15 cellular contexts compared by ENCODE assay signal in the genomic region with DNA sequence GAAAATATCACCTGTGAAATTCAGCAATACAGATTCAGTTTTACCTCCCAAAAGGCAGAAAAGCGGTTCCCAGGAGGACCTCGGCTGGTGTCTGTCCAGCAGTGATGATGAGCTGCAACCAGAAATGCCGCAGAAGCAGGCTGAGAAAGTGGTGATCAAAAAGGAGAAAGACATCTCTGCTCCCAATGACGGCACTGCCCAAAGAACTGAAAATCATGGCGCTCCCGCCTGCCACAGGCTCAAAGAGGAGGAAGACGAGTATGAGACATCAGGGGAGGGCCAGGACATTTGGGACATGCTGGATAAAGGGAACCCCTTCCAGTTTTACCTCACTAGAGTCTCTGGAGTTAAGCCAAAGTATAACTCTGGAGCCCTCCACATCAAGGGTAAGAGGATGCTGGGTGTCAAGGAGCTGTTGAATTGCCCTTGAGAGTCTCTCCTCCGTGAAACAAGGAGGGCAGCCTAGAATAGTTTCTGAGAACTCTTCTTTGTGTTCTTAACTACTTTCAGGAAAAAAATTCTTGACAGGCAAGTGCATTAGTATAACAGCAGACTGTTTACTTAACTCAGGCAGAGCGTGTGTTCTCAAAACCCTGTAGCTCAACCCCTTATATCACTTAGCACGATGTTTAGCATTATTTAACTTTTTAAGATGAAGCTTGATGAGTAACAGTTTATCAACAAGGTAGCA. TPM values are rescaled to one million over a fixed set of nuclear protein-coding genes. Genes with fewer than 3 reads are reported as not detected.
DNase-seq lines count a peak whose midpoint lies in the region; ATAC-seq and TF ChIP-seq lines count a peak whose summit lies in the region.
"Had no signal": no experiment of that assay in that cellular context is flagged by ENCODE, and none has a peak within 500 bp of the region (broad histone marks: within the 10 kb centered on the region; RNA-seq: fewer than 3 reads in every experiment).

No MANE protein-coding gene starts in this region.

- peaks cover 27% of the 10 kb centered on the region for H3K36me3 Mint-ChIP-seq in MCF 10A (ENCODE audit: insufficient read depth, unreplicated experiment)
- peaks cover 100% of the 10 kb centered on the region for H3K36me3 Mint-ChIP-seq in activated T-helper 17 cell treated with anti-CD3 and anti-CD28 coated beads, Interleukin-2, amount 50 U/mL, for 72 hours (ENCODE audit: low read depth)

- peaks cover 20% of the 10 kb centered on the region; the same call in 1 of the 2 replicates for H3F3A ChIP-seq in MM.1S (ENCODE audit: insufficient read depth, low read length)

- peak; percentile 97 for ATAC-seq in left lung
- ATAC-seq in activated T-helper 17 cell treated with anti-CD3 and anti-CD28 coated beads, Interleukin-2, amount 50 U/mL, for 72 hours (replicated peaks): no peak
- ATAC-seq: HepG2 had no signal

- BruUV-seq in MCF 10A (replicated peaks; lab: Mats Ljungman, UMichigan) (no TSS peak), mammary epithelial cell (replicated peaks; lab: Mats Ljungman, UMichigan) (no TSS peak)

- H3K9ac ChIP-seq in mammary epithelial cell (ENCODE audit: insufficient read depth, low read length) (no peak overlapping the region), MM.1S (ENCODE audit: low read length) (no peak overlapping the region)
- H3K9ac ChIP-seq: BLaER1 had no signal

- H4K20me1 ChIP-seq in mammary epithelial cell (ENCODE audit: insufficient read depth, low read length) (no peaks in the 10 kb centered on the region), MM.1S (ENCODE audit: insufficient read depth, low read length) (no peaks in the 10 kb centered on the region)

- dilution Hi-C loops in mammary epithelial cell (cut with HindIII; ENCODE audit: low sequenced_read_pairs): no loop called here

- DNase-seq in MCF 10A (ENCODE audit: unreplicated experiment): no peak
- no peak for DNase-seq in mammary epithelial cell
- DNase-seq in left lung: no peak
- DNase-seq in thyroid gland: peak; percentile 39 to 58
- no peak for DNase-seq in midbrain (lab: John Stamatoyannopoulos, UW)
- no peak for DNase-seq in MM.1S
- DNase-seq: 8988T; AML-193; Caco-2; CD8-positive, alpha-beta memory T cell; GOT3 had no signal

- WGBS in mammary epithelial cell (ENCODE audit: low coverage, missing lambda C conversion rate): 97% methylated on average over 10 of the region's 10 CpGs
- WGBS in thyroid gland, 2 donors: 68 to 75% methylated on average over 10 of the region's 10 CpGs

- H3K36me3 ChIP-seq in mammary epithelial cell (ENCODE audit: insufficient read depth, low read length): peaks cover 20% of the 10 kb centered on the region
- peaks cover 0 to 41% of the 10 kb centered on the region in 2 donors for H3K36me3 ChIP-seq in left lung
- H3K36me3 ChIP-seq in thyroid gland: no peaks in the 10 kb centered on the region
- H3K36me3 ChIP-seq in MM.1S (replicated peaks; ENCODE audit: insufficient read depth, low read length): no peaks in the 10 kb centered on the region

- H3K4me3 Mint-ChIP-seq in MCF 10A (ENCODE audit: unreplicated experiment): no peak overlapping the region
- no peak overlapping the region for H3K4me3 Mint-ChIP-seq in activated T-helper 17 cell treated with anti-CD3 and anti-CD28 coated beads, Interleukin-2, amount 50 U/mL, for 72 hours
- H3K4me3 Mint-ChIP-seq: CD8-positive, alpha-beta memory T cell had no signal

- H3K27me3 Mint-ChIP-seq in MCF 10A (ENCODE audit: insufficient read depth, unreplicated experiment): no peaks in the 10 kb centered on the region
- no peaks in the 10 kb centered on the region for H3K27me3 Mint-ChIP-seq in activated T-helper 17 cell treated with anti-CD3 and anti-CD28 coated beads, Interleukin-2, amount 50 U/mL, for 72 hours
- H3K27me3 Mint-ChIP-seq: CD8-positive, alpha-beta memory T cell had no signal

- no peak for TF ChIP-seq POLR2A in thyroid gland (IDR thresholded peaks at IDR 0.05)

- no peaks in the 10 kb centered on the region for H3K9me3 ChIP-seq in mammary epithelial cell (replicated peaks; ENCODE audit: insufficient read depth, low read length)
- H3K9me3 ChIP-seq in left lung: no peaks in the 10 kb centered on the region
- no peaks in the 10 kb centered on the region for H3K9me3 ChIP-seq in thyroid gland
- no peaks in the 10 kb centered on the region for H3K9me3 ChIP-seq in MM.1S (replicated peaks; ENCODE audit: insufficient read depth, low read length)
- H3K9me3 ChIP-seq: Caco-2, HAP-1 had no signal

- in situ Hi-C loops in mammary epithelial cell (cut with MboI; ENCODE audit: low sequenced_read_pairs in 2 of 2): no loop called here

- H3K27me3 ChIP-seq in mammary epithelial cell (ENCODE audit: insufficient read depth, low read length) (no peaks in the 10 kb centered on the region), left lung (peaks cover 4 to 19% of the 10 kb centered on the region in 2 donors), thyroid gland (no peaks in the 10 kb centered on the region), MM.1S (replicated peaks; ENCODE audit: insufficient read depth, low read length) (no peaks in the 10 kb centered on the region)
- H3K27me3 ChIP-seq: BLaER1 had no signal

- H3K79me2 ChIP-seq in mammary epithelial cell (ENCODE audit: insufficient read depth, low read length) (peaks cover 51% of the 10 kb centered on the region), MM.1S (ENCODE audit: low read length) (peaks cover 16% of the 10 kb centered on the region)

- TF ChIP-seq CTCF in MCF 10A (IDR thresholded peaks at IDR 0.05; ENCODE audit: unreplicated experiment) (no peak), mammary epithelial cell (conservative IDR thresholded peaks at IDR 0.05 in 1 of 2, IDR thresholded peaks at IDR 0.05 in 1 of 2; ENCODE audit: extremely low read depth in 1 of 2, insufficient read depth in 1 of 2, low read depth in 1 of 2, low read length in 2 of 2) (no peak), left lung (IDR thresholded peaks at IDR 0.05) (no peak), thyroid gland (IDR thresholded peaks at IDR 0.05) (no peak), MM.1S (IDR thresholded peaks at IDR 0.05; ENCODE audit: low read length) (no peak)

- H3K4me2 ChIP-seq in mammary epithelial cell (ENCODE audit: insufficient read depth, low read depth, low read length) (no peak overlapping the region), MM.1S (ENCODE audit: low read depth, low read length) (no peak overlapping the region)
- H3K4me2 ChIP-seq: BLaER1 had no signal

- CTCF ChIA-PET in MCF 10A (lab: Yijun Ruan, JAX) (interaction anchor here (3.1 to 7.6 kb wide), 2 partner anchors 10 to 272 kb away, joined by 25 to 43 read pairs; no protein-coding TSS in a partner anchor), mammary epithelial cell (lab: Charles Lee; ENCODE audit: low non-redundant PET) (no interaction called here)

- H3K9me2 ChIP-seq in MM.1S (replicated peaks; ENCODE audit: insufficient read depth, low read length): no peaks in the 10 kb centered on the region

- no peak overlapping the region for H2AFZ ChIP-seq in mammary epithelial cell (ENCODE audit: low read depth, low read length)
- H2AFZ ChIP-seq in MM.1S (ENCODE audit: low read length): no peak overlapping the region

- H3K27ac ChIP-seq in mammary epithelial cell (ENCODE audit: insufficient read depth, low read depth, low read length) (no peak overlapping the region), left lung (no peak overlapping the region), thyroid gland (no peak overlapping the region), MM.1S (ENCODE audit: low read length) (no peak overlapping the region)
- H3K27ac ChIP-seq: BLaER1 had no signal

- H3K9me3 Mint-ChIP-seq in MCF 10A (ENCODE audit: unreplicated experiment): no peaks in the 10 kb centered on the region
- no peaks in the 10 kb centered on the region for H3K9me3 Mint-ChIP-seq in activated T-helper 17 cell treated with anti-CD3 and anti-CD28 coated beads, Interleukin-2, amount 50 U/mL, for 72 hours
- H3K9me3 Mint-ChIP-seq: CD8-positive, alpha-beta memory T cell had no signal

- intact Hi-C loops in MCF 10A (cut with micrococcal nuclease): no loop called here
- intact Hi-C loops in mammary epithelial cell (cut with micrococcal nuclease): no loop called here
- intact Hi-C loops in left lung (cut with DNase I): no loop called here
- intact Hi-C loops in thyroid gland (cut with DNase I): no loop called here

- peak overlapping the region; percentile 39 for H3K27ac Mint-ChIP-seq in MCF 10A (ENCODE audit: low read depth, unreplicated experiment)
- no peak overlapping the region for H3K27ac Mint-ChIP-seq in activated T-helper 17 cell treated with anti-CD3 and anti-CD28 coated beads, Interleukin-2, amount 50 U/mL, for 72 hours

- no peaks in the 10 kb centered on the region for H3K4me1 ChIP-seq in mammary epithelial cell (ENCODE audit: insufficient read depth, low read length)
- no peaks in the 10 kb centered on the region for H3K4me1 ChIP-seq in left lung
- peaks cover 4 to 13% of the 10 kb centered on the region in 2 donors for H3K4me1 ChIP-seq in thyroid gland
- peaks cover 18% of the 10 kb centered on the region for H3K4me1 ChIP-seq in MM.1S (ENCODE audit: low read length)
- H3K4me1 ChIP-seq: BLaER1 had no signal

- no peak overlapping the region for H3K4me3 ChIP-seq in mammary epithelial cell (replicated peaks in 1 of 3; ENCODE audit: insufficient read depth in 1 of 3, low read depth in 2 of 3, low read length in 3 of 3)
- no peak overlapping the region for H3K4me3 ChIP-seq in left lung
- no peak overlapping the region for H3K4me3 ChIP-seq in thyroid gland (replicated peaks in 1 of 3)
- H3K4me3 ChIP-seq in MM.1S (ENCODE audit: low read length): no peak overlapping the region
- H3K4me3 ChIP-seq: BLaER1, HAP-1 had no signal

- peaks cover 5% of the 10 kb centered on the region for H3K4me1 Mint-ChIP-seq in MCF 10A (ENCODE audit: insufficient read depth, unreplicated experiment)
- H3K4me1 Mint-ChIP-seq in activated T-helper 17 cell treated with anti-CD3 and anti-CD28 coated beads, Interleukin-2, amount 50 U/mL, for 72 hours: peaks cover 28% of the 10 kb centered on the region

- POLR2A ChIA-PET in MCF 10A (lab: Yijun Ruan, JAX): interaction anchor here (0.5 to 1.5 kb wide), 4 partner anchors 8 to 107 kb away, joined by 3 to 7 read pairs (median 4); a partner anchor contains a TSS

RNA-seq across cellular contexts. Expression of a gene that starts 7.7 kb away (rescaled TPM):
- 13.3 and 16.3 TPM in 2 replicates for total RNA-seq in MCF 10A (2022)
- 10 to 100 TPM; 21.8 to 29.0 TPM for total RNA-seq in mammary epithelial cell
- polyA plus RNA-seq in mammary epithelial cell: 25.5 TPM
- 51.8 TPM for polyA minus RNA-seq in mammary epithelial cell
- 1 to 10 TPM; 8.8 to 9.1 TPM for total RNA-seq in left lung
- total RNA-seq in thyroid gland: 1 to 10 TPM; 2.9 to 8.0 (median 7.3) TPM
- total RNA-seq in activated T-helper 17 cell treated with anti-CD3 and anti-CD28 coated beads, Interleukin-2, amount 50 U/mL, for 72 hours: 10 to 100 TPM; 82.8 to 98.3 TPM

RNA-seq across cellular contexts. Expression of a gene that starts 8.9 kb away (rescaled TPM):
- total RNA-seq in MCF 10A (2022) (10.6 and 11.1 TPM in 2 replicates), mammary epithelial cell (10 to 100 TPM in 1 of 2 donors, 1 to 10 TPM in 1; 4.0 to 13.8 TPM), left lung (1 to 10 TPM; 5.3 to 5.4 TPM), thyroid gland (10 to 100 TPM in 1 of 4 donors, 1 to 10 TPM in 3; 5.4 to 13.2 (median 6.3) TPM)
- polyA plus RNA-seq in mammary epithelial cell: 6.7 TPM
- not detected for polyA minus RNA-seq in mammary epithelial cell
- total RNA-seq in activated T-helper 17 cell treated with anti-CD3 and anti-CD28 coated beads, Interleukin-2, amount 50 U/mL, for 72 hours: 1 to 10 TPM; 5.5 to 9.4 TPM

Comparison
In these comparisons a context has a peak if more than half of its experiments do, and no peak if none do; other contexts are left out.
1. DNase-seq: peak in thyroid gland (2 of 2); none in MCF 10A (single experiment), mammary epithelial cell (single experiment), left lung (0 of 2), midbrain (single experiment) and MM.1S (single experiment).